ENCODE assay signal across 20 cellular contexts in genomic region chr9:129750010-129750409, GRCh38. TPM values are rescaled to one million over a fixed set of nuclear protein-coding genes. Genes with fewer than 3 reads are reported as not detected.
DNase-seq lines count a peak whose midpoint lies in the region; ATAC-seq, FAIRE-seq and TF ChIP-seq lines count a peak whose summit lies in the region.
"Had no signal": no experiment of that assay in that cellular context is flagged by ENCODE, and none has a peak within 500 bp of the region (broad histone marks: within the 10 kb centered on the region; RNA-seq: fewer than 3 reads in every experiment).

No MANE protein-coding gene starts in this region.

- H2BK5ac ChIP-seq in trophoblast cell (ENCODE audit: low read depth, low read length, poor library complexity), result peak overlapping the region; percentile 81

- H3K27me3 ChIP-seq in SJSA1 (replicated peaks) (no peaks in the 10 kb centered on the region), trophoblast cell (ENCODE audit: insufficient read depth, low read length) (no peaks in the 10 kb centered on the region)
- H3K27me3 ChIP-seq: MG63 had no signal

- DNase-seq in ELF-1 (ENCODE audit: low read depth, low spot score), result peak; percentile 87
- DNase-seq in SJSA1 (ENCODE audit: low read depth in 1 of 2, low spot score in 2 of 2), result peak; percentile 72 to 84
- peak; percentile 65 for DNase-seq in fibroblast of villous mesenchyme (ENCODE audit: low read depth)
- peak; percentile 99 for DNase-seq in trophoblast cell
- no peak for DNase-seq in GM19239 (ENCODE audit: insufficient read length, low spot score)
- DNase-seq: activated CD4-positive, alpha-beta T cell treated with anti-CD3 and anti-CD28 coated beads for 4 hours; DMS153; lower lobe of right lung; MG63; NCI-H2171; Right ventricle myocardium superior; small intestine; stimulated activated naive CD8-positive, alpha-beta T cell treated with anti-CD3 and anti-CD28 coated beads, Interleukin-15, amount 100 ng/mL, for 72 hours; T-helper 2 cell had no signal

- H4K12ac ChIP-seq in trophoblast cell (ENCODE audit: low read depth, low read length), result no peak overlapping the region

- peaks cover 2% of the 10 kb centered on the region for H3K79me2 ChIP-seq in trophoblast cell (ENCODE audit: control insufficient read depth, insufficient read depth, low read length, poor library complexity)

- FAIRE-seq in GM19239 (lab: Jason Lieb, UNC), result no peak
- FAIRE-seq: colon, small intestine had no signal

- H3K9me3 ChIP-seq in SJSA1 (replicated peaks) (no peaks in the 10 kb centered on the region), trophoblast cell (ENCODE audit: insufficient read depth, low read depth, low read length) (no peaks in the 10 kb centered on the region)
- H3K9me3 ChIP-seq: BLaER1, lower lobe of right lung, MG63, neutrophil had no signal

- H3K4me2 ChIP-seq in trophoblast cell (ENCODE audit: low read length), result peak overlapping the region; percentile 33
- H3K4me2 ChIP-seq: BLaER1 had no signal

- H3K36me3 ChIP-seq in SJSA1, result no peaks in the 10 kb centered on the region; the same call in 1 of the 2 replicates
- H3K36me3 ChIP-seq in trophoblast cell (ENCODE audit: control insufficient read depth in 1 of 2, insufficient read depth in 2 of 2, low read length in 2 of 2), result peaks cover 0 to 2% of the 10 kb centered on the region in 2 experiments
- H3K36me3 ChIP-seq: BLaER1, lower lobe of right lung, MG63 had no signal

- H3K23ac ChIP-seq in trophoblast cell (ENCODE audit: low read length), result no peak overlapping the region

- H3K4me1 ChIP-seq in SJSA1 (replicated peaks) (peaks cover 68% of the 10 kb centered on the region), trophoblast cell (ENCODE audit: control insufficient read depth in 1 of 2, insufficient read depth in 2 of 2, low read length in 2 of 2) (peaks cover 21 to 40% of the 10 kb centered on the region in 2 experiments)

- TF ChIP-seq CTCF in fibroblast of villous mesenchyme (IDR thresholded peaks at IDR 0.05; ENCODE audit: insufficient read depth, low read depth, low read length), result no peak

- H4K8ac ChIP-seq in trophoblast cell (ENCODE audit: low read depth, low read length), result peak overlapping the region; percentile 62

- no peak overlapping the region for H2AFZ ChIP-seq in trophoblast cell (ENCODE audit: insufficient read depth, low read length, poor library complexity)

- peak overlapping the region; percentile 85 for H2BK120ac ChIP-seq in trophoblast cell (ENCODE audit: insufficient read depth, low read length, poor library complexity)

- H3K18ac ChIP-seq in trophoblast cell (ENCODE audit: low read length), result peak overlapping the region; percentile 71

- no peak overlapping the region for H3K9ac ChIP-seq in trophoblast cell (ENCODE audit: low read length)
- H3K9ac ChIP-seq: BLaER1 had no signal

- H3K79me1 ChIP-seq in trophoblast cell (ENCODE audit: low read length), result peaks cover 28% of the 10 kb centered on the region

- no peak overlapping the region for H3K4me3 ChIP-seq in SJSA1
- H3K4me3 ChIP-seq in fibroblast of villous mesenchyme (ENCODE audit: low read depth, low read length), result no peak overlapping the region
- H3K4me3 ChIP-seq in trophoblast cell (ENCODE audit: low read depth, low read length), result no peak overlapping the region
- H3K4me3 ChIP-seq: BLaER1, lower lobe of right lung, MG63 had no signal

- H2BK12ac ChIP-seq in trophoblast cell (ENCODE audit: low read length), result peak overlapping the region; percentile 67

- H3K27ac ChIP-seq in SJSA1, result peak overlapping the region; percentile 80
- H3K27ac ChIP-seq in trophoblast cell (ENCODE audit: low read depth, low read length), result peak overlapping the region; percentile 83
- H3K27ac ChIP-seq: BLaER1, lower lobe of right lung, neutrophil had no signal

- no peak overlapping the region for H2AK5ac ChIP-seq in trophoblast cell (ENCODE audit: low read length)

- H4K91ac ChIP-seq in trophoblast cell (ENCODE audit: low read depth, low read length), result peak overlapping the region; percentile 82

- no CpG with 5 or more reads among the region's 4 CpGs for WGBS in trophoblast cell (ENCODE audit: extremely low coverage, insufficient coverage, insufficient read length)

- H3K14ac ChIP-seq in trophoblast cell (ENCODE audit: low read length), result no peak overlapping the region

- no peak overlapping the region for H3K4ac ChIP-seq in trophoblast cell (ENCODE audit: low read depth, low read length)

- no peak for ATAC-seq in HG02610 (IDR thresholded peaks at IDR 0.05; ENCODE audit: unreplicated experiment)
- ATAC-seq in HG02938 (IDR thresholded peaks at IDR 0.05; ENCODE audit: unreplicated experiment), result no peak
- ATAC-seq in HG03175 (IDR thresholded peaks at IDR 0.05; ENCODE audit: unreplicated experiment), result no peak
- ATAC-seq: lower lobe of right lung; stimulated activated naive CD8-positive, alpha-beta T cell treated with anti-CD3 and anti-CD28 coated beads, Interleukin-15, amount 100 ng/mL, for 72 hours had no signal

RNA-seq across cellular contexts. Expression of gene PTGES, which starts 2.8 kb away (rescaled TPM):
- 2.4 and 5.4 TPM in 2 replicates for total RNA-seq in SJSA1 (2014; rRNA removed; shearing (Covaris generic))
- total RNA-seq in fibroblast of villous mesenchyme, result 8.7 and 16.0 TPM in 2 replicates
- 68.3 and 70.0 TPM in 2 replicates for polyA plus RNA-seq in trophoblast cell (2013)

RNA-seq across cellular contexts. Expression of gene TOR1B, which starts 53.0 kb away (rescaled TPM):
- total RNA-seq in SJSA1 (2014; rRNA removed; shearing (Covaris generic)), result 24.9 and 38.3 TPM in 2 replicates
- 27.4 and 33.2 TPM in 2 replicates for total RNA-seq in fibroblast of villous mesenchyme
- polyA plus RNA-seq in trophoblast cell (2013), result 22.8 and 25.4 TPM in 2 replicates
